In the genomic region with DNA sequence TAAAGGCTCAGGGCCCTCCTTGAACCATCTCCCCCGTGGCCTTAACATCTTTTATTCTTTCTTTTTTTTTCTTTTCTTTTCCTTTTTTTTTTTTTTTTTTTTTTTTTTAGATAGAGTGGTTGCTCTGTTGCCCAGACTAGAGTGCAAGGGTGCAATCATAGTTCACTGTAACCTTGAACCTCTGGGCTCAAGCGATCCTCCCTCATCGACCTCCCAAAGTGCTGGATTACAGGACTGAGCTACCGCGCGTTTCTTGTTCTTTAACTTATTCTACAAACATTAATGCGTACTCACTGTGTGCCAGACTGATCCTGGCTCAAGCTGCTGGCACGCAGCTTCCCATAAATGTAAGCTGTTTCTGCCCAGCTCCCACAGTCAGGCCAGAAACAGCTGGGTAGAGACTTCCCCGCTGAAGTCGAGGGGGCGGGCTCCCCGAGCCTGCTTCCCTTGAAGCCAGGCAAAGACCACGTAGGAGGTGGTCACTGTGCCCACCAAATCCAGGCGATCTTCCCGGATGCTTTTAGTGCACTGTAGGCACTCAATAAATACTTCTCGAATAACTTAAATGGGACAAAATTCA, we compare ENCODE assay signal across 19 cellular contexts. TPM values are rescaled to one million over a fixed set of nuclear protein-coding genes. Genes with fewer than 3 reads are reported as not detected.
A peak's percentile ranks its signal among the peaks of the same experiment; 100 is the strongest.
DNase-seq lines count a peak whose midpoint lies in the region; ATAC-seq and TF ChIP-seq lines count a peak whose summit lies in the region.
"Had no signal": no experiment of that assay in that cellular context is flagged by ENCODE, and none has a peak within 500 bp of the region (broad histone marks: within the 10 kb centered on the region; RNA-seq: fewer than 3 reads in every experiment).

No MANE protein-coding gene starts in this region.

- H3K9me3 Mint-ChIP-seq in GM23338, result peaks cover 3% of the 10 kb centered on the region; the same call in 1 of the 3 replicates

- intact Hi-C loops in uterus (cut with DNase I; ENCODE audit: low total_unique reads), result no loop called here

- H3K4me1 ChIP-seq in GM23338 (ENCODE audit: insufficient read depth) (peaks cover 50% of the 10 kb centered on the region), hepatocyte (ENCODE audit: insufficient read depth) (peaks cover 8% of the 10 kb centered on the region), uterus (peaks cover 0 to 5% of the 10 kb centered on the region in 2 donors)

- WGBS in hepatocyte (ENCODE audit: low lambda C conversion rate, missing lambda C conversion rate), result 23% methylated on average over 16 of the region's 16 CpGs

- H3K27me3 Mint-ChIP-seq in GM23338 (ENCODE audit: insufficient read depth, low read depth, poor library complexity), result peaks cover 85% of the 10 kb centered on the region

- peaks cover 100% of the 10 kb centered on the region for H3K27me3 ChIP-seq in GM23338 (ENCODE audit: insufficient read depth)
- H3K27me3 ChIP-seq in hepatocyte, result peaks cover 100% of the 10 kb centered on the region
- peaks cover 0 to 83% of the 10 kb centered on the region in 2 donors for H3K27me3 ChIP-seq in uterus

- DNase-seq in GM23338 (ENCODE audit: low spot score) (no peak), hepatocyte (ENCODE audit: low spot score) (peak; percentile 3), retina (peak; percentile 55), uterus (no peak)
- DNase-seq in activated CD8-positive, alpha-beta memory T cell treated with anti-CD3 and anti-CD28 coated beads, Interleukin-2, amount 50 U/mL, for 48 hours, result peak; percentile 40
- no peak for DNase-seq in NK-92 treated with Interleukin-12 subunit alpha and Interleukin-12 subunit beta, amount 100 ng/mL, for 24 hours (lab: John Stamatoyannopoulos, UW)
- DNase-seq: activated effector memory CD4-positive, alpha-beta T cell treated with Interleukin-2 at 50 U/mL for 16 hours; AML-193; amniotic stem cell; EL; heart left ventricle; NCI-H524; psoas muscle; SK-N-SH; stimulated activated CD4-positive, alpha-beta T cell treated with anti-CD3 and anti-CD28 coated beads, Interleukin-4, amount 100 ng/mL, for 4 hours had no signal

- H3K4me2 ChIP-seq in GM23338 (no peak overlapping the region), hepatocyte (peak overlapping the region; percentile 74)
- H3K4me2 ChIP-seq: SK-N-SH had no signal

- no peak overlapping the region for H3K27ac Mint-ChIP-seq in GM23338

- TF ChIP-seq CTCF in GM23338 (conservative IDR thresholded peaks at IDR 0.05; ENCODE audit: low read depth in 2 of 2) (no peak), hepatocyte (IDR thresholded peaks at IDR 0.05; ENCODE audit: poor library complexity) (no peak), uterus (IDR thresholded peaks at IDR 0.05) (no peak)

- no peaks in the 10 kb centered on the region for H3K9me3 ChIP-seq in hepatocyte (ENCODE audit: low read depth)
- no peaks in the 10 kb centered on the region for H3K9me3 ChIP-seq in uterus
- H3K9me3 ChIP-seq: heart left ventricle, psoas muscle, SK-N-SH had no signal

- ATAC-seq in GM23338 (no peak), HG02981 (IDR thresholded peaks at IDR 0.05; ENCODE audit: unreplicated experiment) (no peak)
- ATAC-seq: psoas muscle had no signal

- H3K9me2 ChIP-seq in GM23338 (ENCODE audit: insufficient read depth) (no peaks in the 10 kb centered on the region), hepatocyte (replicated peaks; ENCODE audit: insufficient read depth) (no peaks in the 10 kb centered on the region)
- H3K9me2 ChIP-seq: SK-N-SH had no signal

- H4K20me1 ChIP-seq in GM23338 (replicated peaks; ENCODE audit: insufficient read depth), result peaks cover 27% of the 10 kb centered on the region
- no peaks in the 10 kb centered on the region for H4K20me1 ChIP-seq in hepatocyte (ENCODE audit: insufficient read depth, poor library complexity, severe bottlenecking)

- H3K4me3 ChIP-seq in GM23338 (peak overlapping the region; percentile 46; the same call in 1 of the 2 replicates), hepatocyte (no peak overlapping the region), uterus (no peak overlapping the region)
- H3K4me3 ChIP-seq: lung had no signal

- H3K4me3 Mint-ChIP-seq in GM23338, result peak overlapping the region; percentile 32; the same call in 1 of the 3 replicates

- H3K27ac ChIP-seq in GM23338 (ENCODE audit: low read depth), result no peak overlapping the region
- no peak overlapping the region for H3K27ac ChIP-seq in hepatocyte
- no peak overlapping the region for H3K27ac ChIP-seq in uterus
- H3K27ac ChIP-seq: heart left ventricle, psoas muscle had no signal

- TF ChIP-seq POLR2A in uterus (IDR thresholded peaks at IDR 0.05), result no peak

- H2AFZ ChIP-seq in GM23338 (no peak overlapping the region), hepatocyte (no peak overlapping the region)

- no peaks in the 10 kb centered on the region for H3K36me3 Mint-ChIP-seq in GM23338 (ENCODE audit: low read depth)

- H3K4me1 Mint-ChIP-seq in GM23338, result peaks cover 33% of the 10 kb centered on the region

- 0 out of 2 replicates have a peak, but pooled peaks cover 22% of the 10 kb centered on the region for H3F3A ChIP-seq in GM23338 (replicated peaks; ENCODE audit: low read depth)

- no peaks in the 10 kb centered on the region for H3K79me2 ChIP-seq in GM23338 (replicated peaks; ENCODE audit: insufficient read depth)
- H3K79me2 ChIP-seq in hepatocyte, result no peaks in the 10 kb centered on the region

- H3K36me3 ChIP-seq in GM23338 (ENCODE audit: insufficient read depth) (no peaks in the 10 kb centered on the region), hepatocyte (replicated peaks; ENCODE audit: insufficient read depth, low read depth) (no peaks in the 10 kb centered on the region), uterus (no peaks in the 10 kb centered on the region)
- H3K36me3 ChIP-seq: heart left ventricle had no signal

TF ChIP-seq in GM23338, 12 proteins besides CTCF, POLR2A, EP300 and RAD21:
- TF ChIP-seq, protein P1, sequence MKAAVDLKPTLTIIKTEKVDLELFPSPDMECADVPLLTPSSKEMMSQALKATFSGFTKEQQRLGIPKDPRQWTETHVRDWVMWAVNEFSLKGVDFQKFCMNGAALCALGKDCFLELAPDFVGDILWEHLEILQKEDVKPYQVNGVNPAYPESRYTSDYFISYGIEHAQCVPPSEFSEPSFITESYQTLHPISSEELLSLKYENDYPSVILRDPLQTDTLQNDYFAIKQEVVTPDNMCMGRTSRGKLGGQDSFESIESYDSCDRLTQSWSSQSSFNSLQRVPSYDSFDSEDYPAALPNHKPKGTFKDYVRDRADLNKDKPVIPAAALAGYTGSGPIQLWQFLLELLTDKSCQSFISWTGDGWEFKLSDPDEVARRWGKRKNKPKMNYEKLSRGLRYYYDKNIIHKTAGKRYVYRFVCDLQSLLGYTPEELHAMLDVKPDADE (IDR thresholded peaks at IDR 0.05), result no peak
- TF ChIP-seq EZH2phosphoT487 (IDR thresholded peaks at IDR 0.05; ENCODE audit: unreplicated experiment), result peak; percentile 83
TF ChIP-seq in GM23338: peak in this region for 1.

RNA-seq across cellular contexts. Expression of a gene that starts 6.2 kb away (rescaled TPM):
- 0.31 TPM in 1 of 2 replicates, not detected in the other for total RNA-seq in GM23338 (2014; rRNA removed; shearing (Covaris generic))
- not detected in 2 replicates for polyA plus RNA-seq in GM23338 (2016; fragmentation: Nextera tagmentation; extraction: Ambion mirVana)
- 0.20 and 0.52 TPM in 2 replicates for total RNA-seq in hepatocyte
- polyA plus RNA-seq in hepatocyte, result 0.23 and 1.2 TPM in 2 replicates
- 1 to 10 TPM in 3 of 4 donors, under 1 TPM in 1; 0.35 to 6.8 (median 2.4) TPM for total RNA-seq in uterus
- total RNA-seq: activated CD8-positive, alpha-beta memory T cell treated with anti-CD3 and anti-CD28 coated beads for 36 hours had no signal

RNA-seq across cellular contexts. Expression of a gene that starts 29.2 kb away (rescaled TPM):
- not detected in 2 replicates for total RNA-seq in GM23338 (2014; rRNA removed; shearing (Covaris generic))
- polyA plus RNA-seq in GM23338 (2016; fragmentation: Nextera tagmentation; extraction: Ambion mirVana) (not detected in 2 replicates), hepatocyte (2.9 and 4.0 TPM in 2 replicates)
- total RNA-seq in hepatocyte (0.84 and 1.7 TPM in 2 replicates), uterus (1 to 10 TPM in 2 of 4 donors, not detected in 2; 3.4 to 3.7 TPM)
- total RNA-seq: activated CD8-positive, alpha-beta memory T cell treated with anti-CD3 and anti-CD28 coated beads for 36 hours; temporal lobe had no signal

Comparison
In these comparisons a context has a peak if more than half of its experiments do, and no peak if none do; other contexts are left out.
1. DNase-seq: peak in activated CD8-positive, alpha-beta memory T cell treated with anti-CD3 and anti-CD28 coated beads, Interleukin-2, amount 50 U/mL, for 48 hours (single experiment), hepatocyte (single experiment) and retina (single experiment); none in GM23338 (single experiment), uterus (0 of 2) and NK-92 treated with Interleukin-12 subunit alpha and Interleukin-12 subunit beta, amount 100 ng/mL, for 24 hours (single experiment).